8 cellular contexts compared by ENCODE assay signal in genomic region chr11:57324154-57324885, GRCh38. TPM values are rescaled to one million over a fixed set of nuclear protein-coding genes. Genes with fewer than 3 reads are reported as not detected.
A peak's percentile ranks its signal among the peaks of the same experiment; 100 is the strongest.
DNase-seq lines count a peak whose midpoint lies in the region; ATAC-seq and TF ChIP-seq lines count a peak whose summit lies in the region.

No MANE protein-coding gene starts in this region.

- H3K27me3 ChIP-seq in duodenal mucosa (ENCODE audit: control insufficient read depth in 1 of 2, insufficient read depth in 2 of 2, low read length in 2 of 2) (no peaks in the 10 kb centered on the region), mesenchymal stem cell (ENCODE audit: control insufficient read depth in 1 of 2, insufficient read depth in 1 of 2, low read length in 2 of 2) (no peaks in the 10 kb centered on the region)

- peak; percentile 40 for DNase-seq in SW480 (ENCODE audit: low spot score)
- peak; percentile 78 for DNase-seq in mesenchymal stem cell
- DNase-seq in type B pancreatic cell (ENCODE audit: extremely low spot score, unreplicated experiment) = peak; percentile 79
- no peak for DNase-seq in inferior parietal cortex (ENCODE audit: extremely low spot score)
- DNase-seq in NCI-H774 (lab: John Stamatoyannopoulos, UW) = no peak

- H3K4me1 Mint-ChIP-seq in type B pancreatic cell (ENCODE audit: unreplicated experiment) = peaks cover 48% of the 10 kb centered on the region

- H3K36me3 Mint-ChIP-seq in type B pancreatic cell = peaks cover 30% of the 10 kb centered on the region

- peak overlapping the region; percentile 54 to 93 for H3K4ac ChIP-seq in mesenchymal stem cell (ENCODE audit: low read depth in 1 of 2, low read length in 2 of 2)

- peak overlapping the region; percentile 91 for H2BK120ac ChIP-seq in mesenchymal stem cell (ENCODE audit: low read depth, low read length)

- no peaks in the 10 kb centered on the region for H3K9me3 Mint-ChIP-seq in type B pancreatic cell

- H3K4me3 Mint-ChIP-seq in type B pancreatic cell = peak overlapping the region; percentile 95

- H3K79me1 ChIP-seq in mesenchymal stem cell (replicated peaks; ENCODE audit: low read length, poor library complexity, severe bottlenecking) = peaks cover 21% of the 10 kb centered on the region

- H2AFZ ChIP-seq in mesenchymal stem cell (ENCODE audit: low read depth, low read length) = no peak overlapping the region

- H3K9ac ChIP-seq in duodenal mucosa (ENCODE audit: low read depth in 1 of 2, low read length in 2 of 2) (peak overlapping the region; percentile 70 to 82), mesenchymal stem cell (ENCODE audit: low read length) (peak overlapping the region; percentile 97)

- H3K9me3 ChIP-seq in duodenal mucosa (ENCODE audit: control insufficient read depth in 1 of 2, low read length in 2 of 2) (no peaks in the 10 kb centered on the region), mesenchymal stem cell (ENCODE audit: control insufficient read depth, low read length) (no peaks in the 10 kb centered on the region)

- peak overlapping the region in 1 of 2 experiments; percentile 90 for H3K23ac ChIP-seq in mesenchymal stem cell (ENCODE audit: low read length in 2 of 2)

- H2BK5ac ChIP-seq in mesenchymal stem cell (ENCODE audit: low read depth, low read length, poor library complexity, severe bottlenecking) = peak overlapping the region; percentile 83

- H3K36me3 ChIP-seq in duodenal mucosa (ENCODE audit: control insufficient read depth in 1 of 2, insufficient read depth in 2 of 2, low read length in 2 of 2) (peaks cover 26 to 42% of the 10 kb centered on the region in 2 donors), mesenchymal stem cell (ENCODE audit: control insufficient read depth in 1 of 2, insufficient read depth in 2 of 2, low read depth in 1 of 2, low read length in 2 of 2) (peaks cover 40 to 55% of the 10 kb centered on the region in 2 experiments)

- H3K18ac ChIP-seq in mesenchymal stem cell (ENCODE audit: low read depth in 1 of 2, low read length in 2 of 2) = peak overlapping the region; percentile 96 to 97

- peak overlapping the region; percentile 19 to 87 for H3K14ac ChIP-seq in mesenchymal stem cell (ENCODE audit: low read length in 2 of 2)

- H3K27me3 Mint-ChIP-seq in type B pancreatic cell = no peaks in the 10 kb centered on the region

- peak overlapping the region; percentile 91 for H4K91ac ChIP-seq in mesenchymal stem cell (ENCODE audit: low read length)

- under 1% methylated on average over 36 of the region's 64 CpGs for WGBS in mesenchymal stem cell

- H3K4me2 ChIP-seq in mesenchymal stem cell (ENCODE audit: low read length, poor library complexity, severe bottlenecking) = peak overlapping the region; percentile 92

- H3K4me3 ChIP-seq in GM08714 (ENCODE audit: low read length) (peak overlapping the region; percentile 54; the same call in 1 of the 2 replicates), duodenal mucosa (ENCODE audit: low read depth in 1 of 2, low read length in 2 of 2) (peak overlapping the region; percentile 72 to 81), mesenchymal stem cell (ENCODE audit: insufficient read depth in 1 of 2, low read depth in 1 of 2, low read length in 2 of 2) (peak overlapping the region; percentile 81 to 97)

- peak; percentile 11 for ATAC-seq in HG03280 (IDR thresholded peaks at IDR 0.05; ENCODE audit: unreplicated experiment)

- peak overlapping the region; percentile 73 for H2BK15ac ChIP-seq in mesenchymal stem cell (ENCODE audit: low read depth, poor library complexity, severe bottlenecking)

- no peak for TF ChIP-seq CTCF in type B pancreatic cell (conservative IDR thresholded peaks at IDR 0.05)

- H3K27ac ChIP-seq in duodenal mucosa (ENCODE audit: low read depth, low read length) (peak overlapping the region; percentile 73), mesenchymal stem cell (ENCODE audit: low read length, poor library complexity, severe bottlenecking) (peak overlapping the region; percentile 78)

- H3K27ac Mint-ChIP-seq in type B pancreatic cell = peak overlapping the region; percentile 99

- peak overlapping the region; percentile 62 for H4K8ac ChIP-seq in mesenchymal stem cell (ENCODE audit: low read length)

- peak overlapping the region; percentile 71 to 83 for H2BK12ac ChIP-seq in mesenchymal stem cell (ENCODE audit: low read length in 2 of 2)

- H2AK5ac ChIP-seq in mesenchymal stem cell (ENCODE audit: low read length, severe bottlenecking) = no peak overlapping the region

- peaks cover 33 to 48% of the 10 kb centered on the region in 2 donors for H3K4me1 ChIP-seq in duodenal mucosa (ENCODE audit: control insufficient read depth in 1 of 2, insufficient read depth in 2 of 2, low read length in 2 of 2)
- peaks cover 30% of the 10 kb centered on the region for H3K4me1 ChIP-seq in mesenchymal stem cell (ENCODE audit: control insufficient read depth, insufficient read depth, low read depth, low read length)

RNA-seq across cellular contexts. Expression of gene TNKS1BP1, which starts 0.4 kb away (rescaled TPM):
- polyA plus RNA-seq in mesenchymal stem cell (2013, experiment 1 of 2) = 141 TPM
- polyA plus RNA-seq in mesenchymal stem cell (2013, experiment 2 of 2) = 142 TPM
- total RNA-seq in type B pancreatic cell (ENCODE audit: low replicate concordance) = 122 and 166 TPM in 2 replicates

RNA-seq across cellular contexts. Expression of gene SSRP1, which starts 11.4 kb away (rescaled TPM):
- polyA plus RNA-seq in mesenchymal stem cell (2013, experiment 1 of 2) = 79.2 TPM
- polyA plus RNA-seq in mesenchymal stem cell (2013, experiment 2 of 2) = 75.1 TPM
- total RNA-seq in type B pancreatic cell (ENCODE audit: low replicate concordance) = 108 and 164 TPM in 2 replicates

RNA-seq across cellular contexts. Expression of gene P2RX3, which starts 13.8 kb away (rescaled TPM):
- polyA plus RNA-seq in mesenchymal stem cell (2013, experiment 1 of 2) = not detected
- not detected for polyA plus RNA-seq in mesenchymal stem cell (2013, experiment 2 of 2)
- 0.52 and 4.0 TPM in 2 replicates for total RNA-seq in type B pancreatic cell (ENCODE audit: low replicate concordance)

RNA-seq across cellular contexts. Expression of gene PRG3, which starts 56.6 kb away (rescaled TPM):
- polyA plus RNA-seq in mesenchymal stem cell (2013, experiment 1 of 2) = not detected
- not detected for polyA plus RNA-seq in mesenchymal stem cell (2013, experiment 2 of 2)
- total RNA-seq in type B pancreatic cell (ENCODE audit: low replicate concordance) = not detected in 2 replicates

Comparison
In these comparisons a context has a peak if more than half of its experiments do, and no peak if none do; other contexts are left out.
1. DNase-seq: peak in SW480 (single experiment), mesenchymal stem cell (single experiment) and type B pancreatic cell (single experiment); none in inferior parietal cortex (single experiment) and NCI-H774 (single experiment).
2. Peak in every context shown above with its lines, with median percentiles within 50 percentile points of each other: H3K4me3 ChIP-seq.